8 cellular contexts compared by ENCODE assay signal in the genomic region with DNA sequence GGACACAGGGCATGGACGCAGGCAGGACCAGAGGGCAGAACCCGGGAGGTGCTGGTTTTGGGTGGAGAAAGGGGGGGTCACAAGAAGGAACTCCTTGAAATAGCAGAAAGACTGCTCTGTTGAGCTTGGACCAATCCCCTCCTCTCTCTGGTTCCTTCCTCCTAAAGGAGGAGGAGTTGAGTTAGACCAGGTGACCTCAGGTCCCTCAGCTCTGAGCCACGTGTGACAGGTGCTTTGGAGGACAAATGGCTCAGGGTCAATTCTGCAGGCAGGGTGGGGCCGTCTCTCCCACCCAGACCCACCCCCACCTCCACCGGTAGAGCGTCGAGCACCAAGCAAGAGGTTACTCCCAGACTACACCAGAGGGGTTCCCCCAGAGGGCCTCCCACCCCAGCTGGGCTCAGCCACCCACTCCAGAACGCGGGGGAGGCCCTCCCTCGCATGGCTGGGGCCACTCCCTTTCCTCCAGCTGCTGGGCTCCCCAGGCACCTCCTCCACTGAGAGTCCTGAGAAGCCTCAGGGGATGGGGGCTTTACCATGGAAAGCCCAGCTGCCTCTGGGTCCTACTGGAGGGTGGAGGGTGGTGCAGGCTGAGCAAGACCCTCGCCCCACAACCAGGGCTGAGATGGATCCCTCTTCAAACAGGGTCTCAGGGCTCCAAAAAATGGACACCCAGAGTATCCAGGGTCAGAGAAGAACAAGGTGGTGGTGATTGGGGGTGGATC. TPM values are rescaled to one million over a fixed set of nuclear protein-coding genes. Genes with fewer than 3 reads are reported as not detected.
A peak's percentile ranks its signal among the peaks of the same experiment; 100 is the strongest.
DNase-seq lines count a peak whose midpoint lies in the region; ATAC-seq and TF ChIP-seq lines count a peak whose summit lies in the region.

No MANE protein-coding gene starts in this region.

- H3K4me1 ChIP-seq in osteoblast (ENCODE audit: insufficient read depth, low read length): peaks cover 21% of the 10 kb centered on the region

- DNase-seq in HCEC 1CT (peak; percentile 32), NCI-H2196 (lab: John Stamatoyannopoulos, UW; ENCODE audit: unreplicated experiment) (peak; percentile 39), fibroblast of mammary gland (ENCODE audit: low read depth) (no peak), osteoblast (ENCODE audit: insufficient read length, low spot score, missing footprints) (peak; percentile 96), HPDE6-E6E7 (ENCODE audit: extremely low spot score) (no peak)
- peak; percentile 25 to 29 for DNase-seq in activated CD4-positive, alpha-beta T cell treated with anti-CD3 and anti-CD28 coated beads, Interleukin-2, amount 50 U/mL, for 48 hours

- no peak overlapping the region for H2AFZ ChIP-seq in osteoblast (ENCODE audit: low read length)

- H3K27ac ChIP-seq in osteoblast (ENCODE audit: low read depth, low read length): peak overlapping the region; percentile 60

- no peaks in the 10 kb centered on the region for H3K27me3 ChIP-seq in osteoblast (ENCODE audit: insufficient read depth, low read length)

- peak overlapping the region; percentile 93 for H3K4me2 ChIP-seq in osteoblast (ENCODE audit: insufficient read depth, low read length)

- H3K9me3 ChIP-seq in osteoblast (ENCODE audit: low read depth, low read length): no peaks in the 10 kb centered on the region

- TF ChIP-seq CTCF in GM12873 (IDR thresholded peaks at IDR 0.05; ENCODE audit: insufficient read depth, low read depth, low read length, missing control alignments) (peak; percentile 27), fibroblast of mammary gland (conservative IDR thresholded peaks at IDR 0.05; ENCODE audit: control insufficient read depth, insufficient read depth, low read depth, low read length) (no peak), osteoblast (IDR thresholded peaks at IDR 0.05; ENCODE audit: extremely low read depth, low read depth, low read length) (no peak)

- no peak for ATAC-seq in HG03439 (IDR thresholded peaks at IDR 0.05; ENCODE audit: unreplicated experiment)

- peak overlapping the region; percentile 62 for H3K4me3 ChIP-seq in fibroblast of mammary gland (ENCODE audit: control insufficient read depth, low read depth, low read length)
- H3K4me3 ChIP-seq in osteoblast (ENCODE audit: insufficient read depth, low read length): peak overlapping the region; percentile 82

- H3K36me3 ChIP-seq in osteoblast (ENCODE audit: insufficient read depth, low read length): peaks cover 36% of the 10 kb centered on the region

- peaks cover 27% of the 10 kb centered on the region for H4K20me1 ChIP-seq in osteoblast (ENCODE audit: insufficient read depth, low read length)

- H3K79me2 ChIP-seq in osteoblast (ENCODE audit: insufficient read depth, low read length): peaks cover 47% of the 10 kb centered on the region

RNA-seq across cellular contexts. Expression of gene MYO1C, which starts 7.7 kb away (rescaled TPM):
- 204 and 250 TPM in 2 replicates for total RNA-seq in osteoblast

RNA-seq across cellular contexts. Expression of gene CRK, which starts 28.7 kb away (rescaled TPM):
- 102 and 109 TPM in 2 replicates for total RNA-seq in osteoblast

RNA-seq across cellular contexts. Expression of gene INPP5K, which starts 31.7 kb away (rescaled TPM):
- total RNA-seq in osteoblast: 40.4 and 51.4 TPM in 2 replicates

Comparison
In these comparisons a context has a peak if more than half of its experiments do, and no peak if none do; other contexts are left out.
1. DNase-seq: peak in HCEC 1CT (single experiment), NCI-H2196 (single experiment), activated CD4-positive, alpha-beta T cell treated with anti-CD3 and anti-CD28 coated beads, Interleukin-2, amount 50 U/mL, for 48 hours (2 of 2) and osteoblast (single experiment); none in fibroblast of mammary gland (single experiment) and HPDE6-E6E7 (single experiment).